15 cellular contexts compared by ENCODE assay signal in the genomic region with DNA sequence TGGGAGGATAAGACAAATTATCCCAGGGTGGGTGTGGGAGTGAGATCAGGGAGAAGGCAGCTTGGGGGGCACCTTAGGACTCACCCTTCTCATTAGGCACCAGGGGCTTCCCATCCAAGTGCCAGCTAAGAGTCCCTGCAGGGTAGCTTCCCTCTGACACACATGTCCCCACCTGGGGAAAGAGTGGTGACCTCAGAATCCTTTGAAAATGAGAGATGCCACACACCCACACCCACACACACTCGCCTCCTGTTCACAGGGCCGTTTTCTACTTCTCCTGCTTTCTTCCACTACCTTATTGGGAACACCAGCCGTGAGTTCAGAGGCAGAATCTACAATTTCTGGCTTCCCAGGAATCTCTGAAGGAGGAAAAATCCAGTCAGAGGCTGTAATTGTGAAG. TPM values are rescaled to one million over a fixed set of nuclear protein-coding genes. Genes with fewer than 3 reads are reported as not detected.
A peak's percentile ranks its signal among the peaks of the same experiment; 100 is the strongest.
DNase-seq lines count a peak whose midpoint lies in the region; ATAC-seq and TF ChIP-seq lines count a peak whose summit lies in the region.
"Had no signal": no experiment of that assay in that cellular context is flagged by ENCODE, and none has a peak within 500 bp of the region (broad histone marks: within the 10 kb centered on the region; RNA-seq: fewer than 3 reads in every experiment).

No MANE protein-coding gene starts in this region.

- no peaks in the 10 kb centered on the region for H4K20me1 ChIP-seq in osteoblast (ENCODE audit: insufficient read depth, low read length)

- peaks cover 61% of the 10 kb centered on the region for H3K36me3 Mint-ChIP-seq in stimulated activated naive CD8-positive, alpha-beta T cell treated with anti-CD3 and anti-CD28 coated beads, Interleukin-15, Interleukin-2, amounts not matched to agents 100 ng/mL and 50 ng/mL, for 24 hours (ENCODE audit: low read depth)
- peaks cover 50% of the 10 kb centered on the region for H3K36me3 Mint-ChIP-seq in endodermal cell (ENCODE audit: low read depth)

- peak overlapping the region; percentile 51 for H3K27ac Mint-ChIP-seq in stimulated activated naive CD8-positive, alpha-beta T cell treated with anti-CD3 and anti-CD28 coated beads, Interleukin-15, Interleukin-2, amounts not matched to agents 100 ng/mL and 50 ng/mL, for 24 hours
- peak overlapping the region in 1 of 2 donors; percentile 50 for H3K27ac Mint-ChIP-seq in stimulated activated naive CD8-positive, alpha-beta T cell treated with anti-CD3 and anti-CD28 coated beads, Interleukin-15, amount 100 ng/mL, for 72 hours
- peak overlapping the region; percentile 75 for H3K27ac Mint-ChIP-seq in endodermal cell
- H3K27ac Mint-ChIP-seq: activated B cell treated with CpG ODN at 0.5 μM for 24 hours had no signal

- peaks cover 70% of the 10 kb centered on the region for H3K4me1 Mint-ChIP-seq in stimulated activated naive CD8-positive, alpha-beta T cell treated with anti-CD3 and anti-CD28 coated beads, Interleukin-15, Interleukin-2, amounts not matched to agents 100 ng/mL and 50 ng/mL, for 24 hours (ENCODE audit: low read depth)
- H3K4me1 Mint-ChIP-seq in stimulated activated naive CD8-positive, alpha-beta T cell treated with anti-CD3 and anti-CD28 coated beads, Interleukin-15, amount 100 ng/mL, for 72 hours: peaks cover 79% of the 10 kb centered on the region
- H3K4me1 Mint-ChIP-seq in endodermal cell: peaks cover 34% of the 10 kb centered on the region

- H3K9me3 Mint-ChIP-seq in stimulated activated naive CD8-positive, alpha-beta T cell treated with anti-CD3 and anti-CD28 coated beads, Interleukin-15, Interleukin-2, amounts not matched to agents 100 ng/mL and 50 ng/mL, for 24 hours: no peaks in the 10 kb centered on the region
- no peaks in the 10 kb centered on the region for H3K9me3 Mint-ChIP-seq in stimulated activated naive CD8-positive, alpha-beta T cell treated with anti-CD3 and anti-CD28 coated beads, Interleukin-15, amount 100 ng/mL, for 72 hours
- H3K9me3 Mint-ChIP-seq in endodermal cell: no peaks in the 10 kb centered on the region
- H3K9me3 Mint-ChIP-seq: activated B cell treated with CpG ODN at 0.5 μM for 24 hours had no signal

- 89 to 100% methylated on average over 1 to 3 of the region's 3 CpGs for WGBS in endodermal cell (ENCODE audit: insufficient coverage in 1 of 2, insufficient read length in 1 of 2), 2 experiments

- no peak overlapping the region for H3K9ac ChIP-seq in endodermal cell (ENCODE audit: extremely low read depth, low read length, poor library complexity, severe bottlenecking)

- H3K79me2 ChIP-seq in osteoblast (ENCODE audit: insufficient read depth, low read length): peaks cover 17% of the 10 kb centered on the region

- H3K27me3 ChIP-seq in endodermal cell (ENCODE audit: control insufficient read depth, insufficient read depth, low read length, poor library complexity, severe bottlenecking) (no peaks in the 10 kb centered on the region), osteoblast (ENCODE audit: insufficient read depth, low read length) (no peaks in the 10 kb centered on the region)
- H3K27me3 ChIP-seq: BE2C, hepatocyte had no signal

- TF ChIP-seq CTCF in endodermal cell (conservative IDR thresholded peaks at IDR 0.05): no peak
- no peak for TF ChIP-seq CTCF in osteoblast (IDR thresholded peaks at IDR 0.05; ENCODE audit: extremely low read depth, low read depth, low read length)
- no peak for TF ChIP-seq CTCF in GM20000 (IDR thresholded peaks at IDR 0.05; ENCODE audit: extremely low read depth, missing control alignments)

- DNase-seq in stimulated activated naive CD8-positive, alpha-beta T cell treated with anti-CD3 and anti-CD28 coated beads, Interleukin-15, amount 100 ng/mL, for 72 hours: no peak
- no peak for DNase-seq in endodermal cell
- DNase-seq in osteoblast (ENCODE audit: insufficient read length, low spot score, missing footprints): peak; percentile 23
- DNase-seq in dedifferentiated amniotic fluid mesenchymal stem cell (ENCODE audit: extremely low spot score): no peak
- no peak for DNase-seq in GM20000 (ENCODE audit: low spot score)
- DNase-seq in NCI-H146 treated with DMSO at 0.1 percent for 48 hours (lab: John Stamatoyannopoulos, UW; ENCODE audit: unreplicated experiment): no peak
- no peak for DNase-seq in DMS53 (lab: John Stamatoyannopoulos, UW)
- DNase-seq: activated B cell treated with CpG ODN at 0.5 μM for 24 hours, BE2C, NCI-H1417, NCI-H345, nucleus accumbens had no signal

- H3K4me2 ChIP-seq in osteoblast (ENCODE audit: insufficient read depth, low read length): no peak overlapping the region
- H3K4me2 ChIP-seq: hepatocyte had no signal

- H3K27ac ChIP-seq in endodermal cell (ENCODE audit: low read depth, low read length) (no peak overlapping the region), osteoblast (ENCODE audit: low read depth, low read length) (peak overlapping the region; percentile 4)
- H3K27ac ChIP-seq: hepatocyte had no signal

- H3K4me3 Mint-ChIP-seq in stimulated activated naive CD8-positive, alpha-beta T cell treated with anti-CD3 and anti-CD28 coated beads, Interleukin-15, Interleukin-2, amounts not matched to agents 100 ng/mL and 50 ng/mL, for 24 hours: no peak overlapping the region
- no peak overlapping the region for H3K4me3 Mint-ChIP-seq in stimulated activated naive CD8-positive, alpha-beta T cell treated with anti-CD3 and anti-CD28 coated beads, Interleukin-15, amount 100 ng/mL, for 72 hours
- H3K4me3 Mint-ChIP-seq in endodermal cell: no peak overlapping the region
- H3K4me3 Mint-ChIP-seq: activated B cell treated with CpG ODN at 0.5 μM for 24 hours had no signal

- no peaks in the 10 kb centered on the region for H3K4me1 ChIP-seq in endodermal cell (ENCODE audit: control insufficient read depth, insufficient read depth, low read length)
- H3K4me1 ChIP-seq in osteoblast (ENCODE audit: insufficient read depth, low read length): peaks cover 8% of the 10 kb centered on the region
- H3K4me1 ChIP-seq: BE2C had no signal

- no peaks in the 10 kb centered on the region for H3K27me3 Mint-ChIP-seq in stimulated activated naive CD8-positive, alpha-beta T cell treated with anti-CD3 and anti-CD28 coated beads, Interleukin-15, Interleukin-2, amounts not matched to agents 100 ng/mL and 50 ng/mL, for 24 hours
- no peaks in the 10 kb centered on the region for H3K27me3 Mint-ChIP-seq in stimulated activated naive CD8-positive, alpha-beta T cell treated with anti-CD3 and anti-CD28 coated beads, Interleukin-15, amount 100 ng/mL, for 72 hours
- no peaks in the 10 kb centered on the region for H3K27me3 Mint-ChIP-seq in endodermal cell (ENCODE audit: insufficient read depth)
- H3K27me3 Mint-ChIP-seq: activated B cell treated with CpG ODN at 0.5 μM for 24 hours had no signal

- H3K9me3 ChIP-seq in endodermal cell (ENCODE audit: control insufficient read depth, low read length): no peaks in the 10 kb centered on the region
- H3K9me3 ChIP-seq in osteoblast (ENCODE audit: low read depth, low read length): no peaks in the 10 kb centered on the region
- H3K9me3 ChIP-seq: BE2C had no signal

- no peak overlapping the region for H3K4me3 ChIP-seq in endodermal cell (ENCODE audit: low read length)
- no peak overlapping the region for H3K4me3 ChIP-seq in osteoblast (ENCODE audit: insufficient read depth, low read length)
- H3K4me3 ChIP-seq: hepatocyte had no signal

- peaks cover 30% of the 10 kb centered on the region for H3K36me3 ChIP-seq in endodermal cell (ENCODE audit: control insufficient read depth, insufficient read depth, low read length)
- H3K36me3 ChIP-seq in osteoblast (ENCODE audit: insufficient read depth, low read length): peaks cover 54% of the 10 kb centered on the region

- no peak for ATAC-seq in stimulated activated naive CD8-positive, alpha-beta T cell treated with anti-CD3 and anti-CD28 coated beads, Interleukin-15, amount 100 ng/mL, for 72 hours
- ATAC-seq: left lobe of liver had no signal

- H2AFZ ChIP-seq in osteoblast (ENCODE audit: low read length): no peak overlapping the region
- H2AFZ ChIP-seq: hepatocyte had no signal

RNA-seq across cellular contexts. Expression of a gene that starts 1.0 kb away (rescaled TPM):
- total RNA-seq in endodermal cell (10 to 100 TPM; 29.8 to 35.2 TPM), osteoblast (under 0.01 TPM in 2 replicates)
- 16.4 TPM for polyA plus RNA-seq in endodermal cell (2013, experiment 1 of 2)
- 11.9 TPM for polyA plus RNA-seq in endodermal cell (2013, experiment 2 of 2)

RNA-seq across cellular contexts. Expression of a gene that starts 4.8 kb away (rescaled TPM):
- total RNA-seq in endodermal cell (10 to 100 TPM; 68.0 to 71.3 TPM), osteoblast (25.3 and 32.9 TPM in 2 replicates)
- 114 TPM for polyA plus RNA-seq in endodermal cell (2013, experiment 1 of 2)
- 109 TPM for polyA plus RNA-seq in endodermal cell (2013, experiment 2 of 2)

RNA-seq across cellular contexts. Expression of a gene that starts 7.0 kb away (rescaled TPM):
- total RNA-seq in endodermal cell: 100 to 1,000 TPM; 246 to 263 TPM
- 184 TPM for polyA plus RNA-seq in endodermal cell (2013, experiment 1 of 2)
- 171 TPM for polyA plus RNA-seq in endodermal cell (2013, experiment 2 of 2)
- 17.4 and 18.6 TPM in 2 replicates for total RNA-seq in osteoblast

RNA-seq across cellular contexts. Expression of a gene that starts 7.1 kb away (rescaled TPM):
- total RNA-seq in endodermal cell: 100 to 1,000 TPM; 124 to 147 TPM
- 126 TPM for polyA plus RNA-seq in endodermal cell (2013, experiment 1 of 2)
- 113 TPM for polyA plus RNA-seq in endodermal cell (2013, experiment 2 of 2)
- 17.4 and 19.2 TPM in 2 replicates for total RNA-seq in osteoblast

RNA-seq across cellular contexts. Expression of a gene that starts 9.4 kb away (rescaled TPM):
- 10 to 100 TPM; 12.9 to 25.0 TPM for total RNA-seq in endodermal cell
- polyA plus RNA-seq in endodermal cell (2013, experiment 1 of 2): 5.7 TPM
- polyA plus RNA-seq in endodermal cell (2013, experiment 2 of 2): 6.7 TPM
- 0.88 and 1.1 TPM in 2 replicates for total RNA-seq in osteoblast

Comparison
In these comparisons a context has a peak if more than half of its experiments do, and no peak if none do; other contexts are left out.
1. RNA of a gene that starts 1.0 kb away (total RNA-seq): 29.8 to 35.2 TPM in endodermal cell; under 0.01 TPM in osteoblast; every median in the first group is over 10 times any median in the second.
2. RNA of a gene that starts 7.0 kb away (total RNA-seq): 246 to 263 TPM in endodermal cell; 17.4 to 18.6 TPM in osteoblast; every median in the first group is over 10 times any median in the second.